ENCODE assay signal across 1 cellular context in genomic region chr3:31289592-31289991, GRCh38.
TF ChIP-seq lines count a peak whose summit lies in the region.

No MANE protein-coding gene starts in this region.

TF ChIP-seq in GM12878, 131 proteins besides CTCF, POLR2A, EP300 and RAD21 (continued from another document):
- no peak for TF ChIP-seq IRF3 (IDR thresholded peaks at IDR 0.05)
- no peak for TF ChIP-seq KLF5 (IDR thresholded peaks at IDR 0.05; ENCODE audit: partially characterized antibody)
- TF ChIP-seq RB1 (IDR thresholded peaks at IDR 0.05; ENCODE audit: borderline replicate concordance) = no peak
- TF ChIP-seq E2F4 (IDR thresholded peaks at IDR 0.05; ENCODE audit: low read depth, low read length) = no peak
- no peak for TF ChIP-seq JUND (IDR thresholded peaks at IDR 0.05; ENCODE audit: low read depth, low read length)
